ENCODE assay signal across 24 cellular contexts in the genomic region with DNA sequence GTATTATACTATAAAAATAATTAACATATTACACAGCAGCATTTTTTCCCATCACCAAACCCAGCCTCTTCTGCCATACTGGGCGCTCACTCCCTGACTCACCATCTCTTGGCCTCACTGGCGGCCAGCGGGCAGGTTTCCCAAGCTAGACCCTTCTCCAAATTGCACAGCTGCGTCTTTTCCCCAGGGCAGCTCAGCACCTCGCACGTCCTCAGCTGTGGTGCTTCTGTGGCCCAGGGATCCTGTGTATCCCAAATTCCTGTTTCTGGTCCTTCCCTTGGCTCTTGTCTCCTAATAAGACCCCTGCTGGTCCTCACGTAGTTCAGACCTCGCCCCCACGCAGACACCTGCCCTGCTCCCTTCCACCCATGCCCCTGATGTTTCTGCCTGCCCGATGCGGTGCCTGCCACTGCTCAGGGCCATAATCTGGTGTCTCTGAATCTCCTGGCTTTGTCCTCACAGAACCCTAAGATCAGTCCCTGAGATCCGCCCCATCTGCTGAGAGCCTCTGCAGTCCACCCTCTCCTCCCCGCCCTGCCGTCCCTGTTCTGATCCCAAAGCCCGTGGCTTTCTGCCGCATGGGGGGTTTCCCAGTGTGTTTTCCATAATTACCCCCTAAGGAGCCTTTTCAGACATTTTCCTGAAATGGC.
DNase-seq lines count a peak whose midpoint lies in the region; ATAC-seq and TF ChIP-seq lines count a peak whose summit lies in the region.
"Had no signal": no experiment of that assay in that cellular context is flagged by ENCODE, and none has a peak within 500 bp of the region (broad histone marks: within the 10 kb centered on the region; RNA-seq: fewer than 3 reads in every experiment).

No MANE protein-coding gene starts in this region.

- no peak overlapping the region for H3K27ac ChIP-seq in right atrium auricular region
- no peak overlapping the region for H3K27ac ChIP-seq in neuronal stem cell (replicated peaks; ENCODE audit: low read length)
- H3K27ac ChIP-seq in effector memory CD4-positive, alpha-beta T cell (ENCODE audit: insufficient read depth, low read length, poor library complexity, severe bottlenecking): no peak overlapping the region
- H3K27ac ChIP-seq: HL-60, KMS-11, SJCRH30 had no signal

- no peak overlapping the region for H2BK5ac ChIP-seq in neuronal stem cell (ENCODE audit: low read length)

- H3K4ac ChIP-seq in neuronal stem cell (ENCODE audit: low read length): no peak overlapping the region

- H2AFZ ChIP-seq in neuronal stem cell (ENCODE audit: low read length): no peak overlapping the region

- H2BK120ac ChIP-seq in neuronal stem cell (ENCODE audit: low read depth, low read length): no peak overlapping the region

- H3K23ac ChIP-seq in neuronal stem cell (ENCODE audit: low read depth, low read length, poor library complexity): no peak overlapping the region

- no peaks in the 10 kb centered on the region for H3K79me1 ChIP-seq in neuronal stem cell (ENCODE audit: low read depth, low read length)

- TF ChIP-seq CTCF in right atrium auricular region (IDR thresholded peaks at IDR 0.05): no peak

- no peak overlapping the region for H3K4me2 ChIP-seq in neuronal stem cell (ENCODE audit: insufficient read depth, low read length, poor library complexity, severe bottlenecking)
- H3K4me2 ChIP-seq: KMS-11 had no signal

- H3K36me3 ChIP-seq in right atrium auricular region (no peaks in the 10 kb centered on the region), neuronal stem cell (replicated peaks in 1 of 2; ENCODE audit: control insufficient read depth in 2 of 2, insufficient read depth in 2 of 2, low read length in 2 of 2) (no peaks in the 10 kb centered on the region)
- no peaks in the 10 kb centered on the region for H3K36me3 ChIP-seq in effector memory CD4-positive, alpha-beta T cell (ENCODE audit: control insufficient read depth, insufficient read depth, low read length)
- H3K36me3 ChIP-seq: BE2C, SJCRH30 had no signal

- ATAC-seq in Right ventricle myocardium inferior: peak; percentile 53
- ATAC-seq: Panc1 had no signal

- H3K4me3 ChIP-seq in right atrium auricular region (no peak overlapping the region), neuronal stem cell (ENCODE audit: low read length in 2 of 2) (no peak overlapping the region)
- no peak overlapping the region for H3K4me3 ChIP-seq in effector memory CD4-positive, alpha-beta T cell (ENCODE audit: insufficient read depth, low read depth, low read length, poor library complexity, severe bottlenecking)
- H3K4me3 ChIP-seq: SJCRH30 had no signal

- no peak overlapping the region for H3K14ac ChIP-seq in neuronal stem cell (ENCODE audit: low read length)

- H3K9me3 ChIP-seq in right atrium auricular region (no peaks in the 10 kb centered on the region), neuronal stem cell (replicated peaks in 1 of 2; ENCODE audit: control insufficient read depth in 2 of 2, insufficient read depth in 1 of 2, low read depth in 1 of 2, low read length in 2 of 2) (no peaks in the 10 kb centered on the region)
- no peaks in the 10 kb centered on the region for H3K9me3 ChIP-seq in effector memory CD4-positive, alpha-beta T cell (ENCODE audit: control insufficient read depth, low read length)
- H3K9me3 ChIP-seq: BE2C, SJCRH30 had no signal

- H2BK12ac ChIP-seq in neuronal stem cell (ENCODE audit: low read length): no peak overlapping the region

- H4K8ac ChIP-seq in neuronal stem cell (ENCODE audit: low read depth, low read length): no peak overlapping the region

- H2BK15ac ChIP-seq in neuronal stem cell (ENCODE audit: low read length): no peak overlapping the region

- H2AK5ac ChIP-seq in neuronal stem cell (ENCODE audit: low read depth, low read length): no peak overlapping the region

- no peak overlapping the region for H4K91ac ChIP-seq in neuronal stem cell (ENCODE audit: low read depth, low read length, poor library complexity)

- H3K27me3 ChIP-seq in right atrium auricular region: no peaks in the 10 kb centered on the region
- no peaks in the 10 kb centered on the region for H3K27me3 ChIP-seq in neuronal stem cell (ENCODE audit: control insufficient read depth in 3 of 3, insufficient read depth in 3 of 3, low read depth in 1 of 3, low read length in 3 of 3)
- H3K27me3 ChIP-seq in effector memory CD4-positive, alpha-beta T cell (replicated peaks; ENCODE audit: control insufficient read depth, insufficient read depth, low read length, poor library complexity, severe bottlenecking): no peaks in the 10 kb centered on the region
- H3K27me3 ChIP-seq: BE2C, SJCRH30 had no signal

- H3K4me1 ChIP-seq in right atrium auricular region: peaks cover 0 to 3% of the 10 kb centered on the region in 2 donors
- peaks cover 0 to 2% of the 10 kb centered on the region in 2 donors for H3K4me1 ChIP-seq in neuronal stem cell (ENCODE audit: control insufficient read depth in 2 of 2, insufficient read depth in 1 of 2, low read depth in 1 of 2, low read length in 2 of 2)
- no peaks in the 10 kb centered on the region for H3K4me1 ChIP-seq in effector memory CD4-positive, alpha-beta T cell (ENCODE audit: control insufficient read depth, insufficient read depth, low read length, poor library complexity, severe bottlenecking)
- H3K4me1 ChIP-seq: BE2C, SJCRH30 had no signal

- WGBS in neuronal stem cell (ENCODE audit: extremely low coverage in 2 of 2, insufficient read length in 2 of 2, insufficient replicate concordance in 1 of 2), 2 donors: no CpG with 5 or more reads among the region's 16 CpGs

- H3K18ac ChIP-seq in neuronal stem cell (ENCODE audit: low read length): peak overlapping the region; percentile 62

- DNase-seq in Right ventricle myocardium inferior (ENCODE audit: missing footprints) (peak; percentile 68), right atrium auricular region (ENCODE audit: low spot score) (no peak), cardiac septum (ENCODE audit: low spot score) (peak; percentile 53), neuronal stem cell (ENCODE audit: low spot score) (no peak), T-helper 1 cell (no peak), CD1c-positive myeloid dendritic cell (ENCODE audit: extremely low spot score) (no peak)
- no peak for DNase-seq in stimulated activated CD4-positive, alpha-beta T cell treated with anti-CD3 and anti-CD28 coated beads, Interleukin-4, amount 100 ng/mL, for 4 hours
- DNase-seq in effector memory CD4-positive, alpha-beta T cell: no peak
- DNase-seq: 8988T, ACHN, BE2C, Calu3, DND-41, NCI-H1092, NCI-H1436, NCI-H187, NCI-H2081 treated with DMSO at 0.1 percent for 48 hours, NCI-H2171, NCI-H345, NCI-H510A treated with DMSO at 0.1 percent for 48 hours, SJCRH30 had no signal

- intact Hi-C loops in Right ventricle myocardium inferior (cut with DNase I): no loop called here
- intact Hi-C loops in cardiac septum (cut with DNase I): no loop called here

- no peak overlapping the region for H3K9ac ChIP-seq in neuronal stem cell (ENCODE audit: low read depth, low read length, poor library complexity)
- H3K9ac ChIP-seq: KMS-11 had no signal

Comparison
In these comparisons a context has a peak if more than half of its experiments do, and no peak if none do; other contexts are left out.
1. DNase-seq: peak in Right ventricle myocardium inferior (single experiment) and cardiac septum (single experiment); none in right atrium auricular region (single experiment), neuronal stem cell (single experiment), T-helper 1 cell (0 of 5), stimulated activated CD4-positive, alpha-beta T cell treated with anti-CD3 and anti-CD28 coated beads, Interleukin-4, amount 100 ng/mL, for 4 hours (0 of 2), effector memory CD4-positive, alpha-beta T cell (0 of 3) and CD1c-positive myeloid dendritic cell (single experiment).